Comparison of ENCODE assay signal across 1 cellular context in genomic region chr14:35986219-35986573, GRCh38.
TF ChIP-seq lines count a peak whose summit lies in the region.

No MANE protein-coding gene starts in this region.

TF ChIP-seq in GM12878, 131 proteins besides CTCF, POLR2A, EP300 and RAD21 (continued from another document):
- TF ChIP-seq MLLT1 (IDR thresholded peaks at IDR 0.05) (0 out of 2 replicates have a peak, but pooled peaks have one; percentile 17), POLR2AphosphoS5 (IDR thresholded peaks at IDR 0.05; ENCODE audit: low read length) (no peak), CREM (IDR thresholded peaks at IDR 0.05; ENCODE audit: low read depth) (no peak)
